Comparison of ENCODE assay signal across 1 cellular context in the genomic region with DNA sequence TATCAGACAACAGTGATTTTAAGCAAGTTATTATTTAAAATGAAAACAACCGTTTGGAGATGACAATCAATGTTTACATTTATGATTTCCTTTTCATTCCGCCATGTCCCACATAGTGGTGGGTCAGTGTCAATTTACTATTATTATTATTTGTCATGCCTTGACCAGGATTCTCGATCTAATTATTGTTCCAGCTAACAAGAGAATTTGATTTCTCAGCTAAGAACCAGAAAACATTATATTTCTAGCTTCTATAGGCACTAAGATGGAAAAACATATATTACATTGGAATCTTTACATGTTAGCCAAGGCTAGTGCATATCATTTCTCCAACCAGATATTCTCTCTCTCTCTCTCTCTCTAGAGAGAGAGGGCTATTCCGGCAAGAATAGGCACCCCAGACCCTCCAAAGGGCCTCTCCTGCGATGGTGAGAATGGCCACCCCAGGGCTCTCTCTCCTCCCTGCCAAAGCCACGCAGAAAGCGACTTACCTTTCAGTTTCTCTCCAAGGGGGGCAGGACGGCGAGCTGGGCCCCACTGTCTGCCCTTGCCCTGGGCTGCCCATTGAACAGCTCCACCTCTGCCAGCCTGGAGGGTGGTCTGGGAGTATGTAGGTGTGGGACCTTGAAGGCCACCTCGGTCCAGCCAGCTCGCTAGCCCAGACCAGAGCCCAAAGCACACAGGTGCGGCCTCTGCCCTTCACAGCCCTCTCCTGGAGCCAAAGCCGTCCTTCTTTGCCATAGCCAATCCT.
A peak's percentile ranks its signal among the peaks of the same experiment; 100 is the strongest.
TF ChIP-seq lines count a peak whose summit lies in the region.

No MANE protein-coding gene starts in this region.

TF ChIP-seq in HepG2, 621 proteins besides CTCF, POLR2A, EP300 and RAD21 (continues in another document):
- no peak for TF ChIP-seq SIX4 (CRISPR knock-in tag; IDR thresholded peaks at IDR 0.05)
- TF ChIP-seq, protein P1, sequence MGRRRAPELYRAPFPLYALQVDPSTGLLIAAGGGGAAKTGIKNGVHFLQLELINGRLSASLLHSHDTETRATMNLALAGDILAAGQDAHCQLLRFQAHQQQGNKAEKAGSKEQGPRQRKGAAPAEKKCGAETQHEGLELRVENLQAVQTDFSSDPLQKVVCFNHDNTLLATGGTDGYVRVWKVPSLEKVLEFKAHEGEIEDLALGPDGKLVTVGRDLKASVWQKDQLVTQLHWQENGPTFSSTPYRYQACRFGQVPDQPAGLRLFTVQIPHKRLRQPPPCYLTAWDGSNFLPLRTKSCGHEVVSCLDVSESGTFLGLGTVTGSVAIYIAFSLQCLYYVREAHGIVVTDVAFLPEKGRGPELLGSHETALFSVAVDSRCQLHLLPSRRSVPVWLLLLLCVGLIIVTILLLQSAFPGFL (CRISPR knock-in tag; IDR thresholded peaks at IDR 0.05): no peak
- 0 out of 2 replicates have a peak, but pooled peaks have one; percentile 70 for TF ChIP-seq ZNF10 (CRISPR knock-in tag; IDR thresholded peaks at IDR 0.05; ENCODE audit: borderline replicate concordance, low read depth)
- TF ChIP-seq ZNF550 (CRISPR knock-in tag; IDR thresholded peaks at IDR 0.05; ENCODE audit: borderline replicate concordance): 0 out of 2 replicates have a peak, but pooled peaks have one; percentile 44
- no peak for TF ChIP-seq KDM2A (CRISPR knock-in tag; IDR thresholded peaks at IDR 0.05; ENCODE audit: borderline replicate concordance, low read depth)
- TF ChIP-seq, protein P2, sequence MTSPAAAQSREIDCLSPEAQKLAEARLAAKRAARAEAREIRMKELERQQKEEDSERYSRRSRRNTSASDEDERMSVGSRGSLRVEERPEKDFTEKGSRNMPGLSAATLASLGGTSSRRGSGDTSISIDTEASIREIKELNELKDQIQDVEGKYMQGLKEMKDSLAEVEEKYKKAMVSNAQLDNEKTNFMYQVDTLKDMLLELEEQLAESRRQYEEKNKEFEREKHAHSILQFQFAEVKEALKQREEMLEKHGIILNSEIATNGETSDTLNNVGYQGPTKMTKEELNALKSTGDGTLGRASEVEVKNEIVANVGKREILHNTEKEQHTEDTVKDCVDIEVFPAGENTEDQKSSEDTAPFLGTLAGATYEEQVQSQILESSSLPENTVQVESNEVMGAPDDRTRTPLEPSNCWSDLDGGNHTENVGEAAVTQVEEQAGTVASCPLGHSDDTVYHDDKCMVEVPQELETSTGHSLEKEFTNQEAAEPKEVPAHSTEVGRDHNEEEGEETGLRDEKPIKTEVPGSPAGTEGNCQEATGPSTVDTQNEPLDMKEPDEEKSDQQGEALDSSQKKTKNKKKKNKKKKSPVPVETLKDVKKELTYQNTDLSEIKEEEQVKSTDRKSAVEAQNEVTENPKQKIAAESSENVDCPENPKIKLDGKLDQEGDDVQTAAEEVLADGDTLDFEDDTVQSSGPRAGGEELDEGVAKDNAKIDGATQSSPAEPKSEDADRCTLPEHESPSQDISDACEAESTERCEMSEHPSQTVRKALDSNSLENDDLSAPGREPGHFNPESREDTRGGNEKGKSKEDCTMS (CRISPR knock-in tag; conservative IDR thresholded peaks at IDR 0.05): no peak
- no peak for TF ChIP-seq RORA (CRISPR knock-in tag; IDR thresholded peaks at IDR 0.05)
- no peak for TF ChIP-seq ZNF180 (CRISPR knock-in tag; IDR thresholded peaks at IDR 0.05; ENCODE audit: borderline replicate concordance, low read depth)
- TF ChIP-seq, protein P3, sequence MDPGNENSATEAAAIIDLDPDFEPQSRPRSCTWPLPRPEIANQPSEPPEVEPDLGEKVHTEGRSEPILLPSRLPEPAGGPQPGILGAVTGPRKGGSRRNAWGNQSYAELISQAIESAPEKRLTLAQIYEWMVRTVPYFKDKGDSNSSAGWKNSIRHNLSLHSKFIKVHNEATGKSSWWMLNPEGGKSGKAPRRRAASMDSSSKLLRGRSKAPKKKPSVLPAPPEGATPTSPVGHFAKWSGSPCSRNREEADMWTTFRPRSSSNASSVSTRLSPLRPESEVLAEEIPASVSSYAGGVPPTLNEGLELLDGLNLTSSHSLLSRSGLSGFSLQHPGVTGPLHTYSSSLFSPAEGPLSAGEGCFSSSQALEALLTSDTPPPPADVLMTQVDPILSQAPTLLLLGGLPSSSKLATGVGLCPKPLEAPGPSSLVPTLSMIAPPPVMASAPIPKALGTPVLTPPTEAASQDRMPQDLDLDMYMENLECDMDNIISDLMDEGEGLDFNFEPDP (CRISPR knock-in tag; conservative IDR thresholded peaks at IDR 0.05): 0 out of 2 replicates have a peak, but pooled peaks have one; percentile 75
- no peak for TF ChIP-seq NONO (IDR thresholded peaks at IDR 0.05)
- no peak for TF ChIP-seq NONO (CRISPR knock-in tag; conservative IDR thresholded peaks at IDR 0.05)
- TF ChIP-seq, protein P4, sequence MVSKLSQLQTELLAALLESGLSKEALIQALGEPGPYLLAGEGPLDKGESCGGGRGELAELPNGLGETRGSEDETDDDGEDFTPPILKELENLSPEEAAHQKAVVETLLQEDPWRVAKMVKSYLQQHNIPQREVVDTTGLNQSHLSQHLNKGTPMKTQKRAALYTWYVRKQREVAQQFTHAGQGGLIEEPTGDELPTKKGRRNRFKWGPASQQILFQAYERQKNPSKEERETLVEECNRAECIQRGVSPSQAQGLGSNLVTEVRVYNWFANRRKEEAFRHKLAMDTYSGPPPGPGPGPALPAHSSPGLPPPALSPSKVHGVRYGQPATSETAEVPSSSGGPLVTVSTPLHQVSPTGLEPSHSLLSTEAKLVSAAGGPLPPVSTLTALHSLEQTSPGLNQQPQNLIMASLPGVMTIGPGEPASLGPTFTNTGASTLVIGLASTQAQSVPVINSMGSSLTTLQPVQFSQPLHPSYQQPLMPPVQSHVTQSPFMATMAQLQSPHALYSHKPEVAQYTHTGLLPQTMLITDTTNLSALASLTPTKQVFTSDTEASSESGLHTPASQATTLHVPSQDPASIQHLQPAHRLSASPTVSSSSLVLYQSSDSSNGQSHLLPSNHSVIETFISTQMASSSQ (IDR thresholded peaks at IDR 0.05; ENCODE audit: low read depth): no peak
- TF ChIP-seq, protein P4 (CRISPR knock-in tag; IDR thresholded peaks at IDR 0.05; ENCODE audit: borderline replicate concordance): no peak
- no peak for TF ChIP-seq NR3C1 (CRISPR knock-in tag; IDR thresholded peaks at IDR 0.05)
- TF ChIP-seq ZNF891 (CRISPR knock-in tag; IDR thresholded peaks at IDR 0.05): no peak
- TF ChIP-seq, protein P5, sequence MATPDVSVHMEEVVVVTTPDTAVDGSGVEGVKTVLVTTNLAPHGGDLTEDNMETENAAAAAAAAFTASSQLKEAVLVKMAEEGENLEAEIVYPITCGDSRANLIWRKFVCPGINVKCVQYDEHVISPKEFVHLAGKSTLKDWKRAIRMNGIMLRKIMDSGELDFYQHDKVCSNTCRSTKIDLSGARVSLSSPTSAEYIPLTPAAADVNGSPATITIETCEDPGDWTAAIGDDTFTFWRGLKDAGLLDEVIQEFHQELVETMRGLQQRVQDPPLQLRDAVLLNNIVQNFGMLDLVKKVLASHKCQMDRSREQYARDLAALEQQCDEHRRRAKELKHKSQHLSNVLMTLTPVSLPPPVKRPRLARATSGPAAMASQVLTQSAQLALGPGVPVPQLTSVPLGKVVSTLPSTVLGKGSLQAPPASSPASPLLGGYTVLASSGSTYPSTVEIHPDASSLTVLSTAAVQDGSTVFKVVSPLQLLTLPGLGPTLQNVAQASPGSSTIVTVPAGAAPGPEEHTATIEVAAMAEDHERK (CRISPR knock-in tag; IDR thresholded peaks at IDR 0.05; ENCODE audit: low read depth): no peak
- 0 out of 2 replicates have a peak, but pooled peaks have one; percentile 72 for TF ChIP-seq ZNF430 (CRISPR knock-in tag; IDR thresholded peaks at IDR 0.05)
- no peak for TF ChIP-seq NFKBIZ (CRISPR knock-in tag; IDR thresholded peaks at IDR 0.05)
- peak; percentile 19; the same call in 1 of the 2 replicates for TF ChIP-seq SMAD1 (CRISPR knock-in tag; IDR thresholded peaks at IDR 0.05; ENCODE audit: borderline replicate concordance, low read depth)
- TF ChIP-seq TCF12 (IDR thresholded peaks at IDR 0.05): no peak
- no peak for TF ChIP-seq TCF12 (CRISPR knock-in tag; IDR thresholded peaks at IDR 0.05)
- no peak for TF ChIP-seq ZC3H13 (CRISPR knock-in tag; IDR thresholded peaks at IDR 0.05)
- no peak for TF ChIP-seq ZNF614 (CRISPR knock-in tag; IDR thresholded peaks at IDR 0.05; ENCODE audit: borderline replicate concordance)
- no peak for TF ChIP-seq ZNF674 (CRISPR knock-in tag; IDR thresholded peaks at IDR 0.05; ENCODE audit: low read depth)
- 0 out of 2 replicates have a peak, but pooled peaks have one; percentile 64 for TF ChIP-seq HNRNPL (IDR thresholded peaks at IDR 0.05; ENCODE audit: low read depth, low read length)
- no peak for TF ChIP-seq ZNF572 (CRISPR knock-in tag; IDR thresholded peaks at IDR 0.05)
- no peak for TF ChIP-seq HDAC1 (CRISPR knock-in tag; IDR thresholded peaks at IDR 0.05)
- TF ChIP-seq, protein P6, sequence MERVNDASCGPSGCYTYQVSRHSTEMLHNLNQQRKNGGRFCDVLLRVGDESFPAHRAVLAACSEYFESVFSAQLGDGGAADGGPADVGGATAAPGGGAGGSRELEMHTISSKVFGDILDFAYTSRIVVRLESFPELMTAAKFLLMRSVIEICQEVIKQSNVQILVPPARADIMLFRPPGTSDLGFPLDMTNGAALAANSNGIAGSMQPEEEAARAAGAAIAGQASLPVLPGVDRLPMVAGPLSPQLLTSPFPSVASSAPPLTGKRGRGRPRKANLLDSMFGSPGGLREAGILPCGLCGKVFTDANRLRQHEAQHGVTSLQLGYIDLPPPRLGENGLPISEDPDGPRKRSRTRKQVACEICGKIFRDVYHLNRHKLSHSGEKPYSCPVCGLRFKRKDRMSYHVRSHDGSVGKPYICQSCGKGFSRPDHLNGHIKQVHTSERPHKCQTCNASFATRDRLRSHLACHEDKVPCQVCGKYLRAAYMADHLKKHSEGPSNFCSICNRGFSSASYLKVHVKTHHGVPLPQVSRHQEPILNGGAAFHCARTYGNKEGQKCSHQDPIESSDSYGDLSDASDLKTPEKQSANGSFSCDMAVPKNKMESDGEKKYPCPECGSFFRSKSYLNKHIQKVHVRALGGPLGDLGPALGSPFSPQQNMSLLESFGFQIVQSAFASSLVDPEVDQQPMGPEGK (CRISPR knock-in tag; IDR thresholded peaks at IDR 0.05): 0 out of 2 replicates have a peak, but pooled peaks have one; percentile 3
- TF ChIP-seq, protein P7, sequence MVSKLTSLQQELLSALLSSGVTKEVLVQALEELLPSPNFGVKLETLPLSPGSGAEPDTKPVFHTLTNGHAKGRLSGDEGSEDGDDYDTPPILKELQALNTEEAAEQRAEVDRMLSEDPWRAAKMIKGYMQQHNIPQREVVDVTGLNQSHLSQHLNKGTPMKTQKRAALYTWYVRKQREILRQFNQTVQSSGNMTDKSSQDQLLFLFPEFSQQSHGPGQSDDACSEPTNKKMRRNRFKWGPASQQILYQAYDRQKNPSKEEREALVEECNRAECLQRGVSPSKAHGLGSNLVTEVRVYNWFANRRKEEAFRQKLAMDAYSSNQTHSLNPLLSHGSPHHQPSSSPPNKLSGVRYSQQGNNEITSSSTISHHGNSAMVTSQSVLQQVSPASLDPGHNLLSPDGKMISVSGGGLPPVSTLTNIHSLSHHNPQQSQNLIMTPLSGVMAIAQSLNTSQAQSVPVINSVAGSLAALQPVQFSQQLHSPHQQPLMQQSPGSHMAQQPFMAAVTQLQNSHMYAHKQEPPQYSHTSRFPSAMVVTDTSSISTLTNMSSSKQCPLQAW (CRISPR knock-in tag; IDR thresholded peaks at IDR 0.05): no peak
- no peak for TF ChIP-seq TOE1 (CRISPR knock-in tag; IDR thresholded peaks at IDR 0.05)
- TF ChIP-seq, protein P8, sequence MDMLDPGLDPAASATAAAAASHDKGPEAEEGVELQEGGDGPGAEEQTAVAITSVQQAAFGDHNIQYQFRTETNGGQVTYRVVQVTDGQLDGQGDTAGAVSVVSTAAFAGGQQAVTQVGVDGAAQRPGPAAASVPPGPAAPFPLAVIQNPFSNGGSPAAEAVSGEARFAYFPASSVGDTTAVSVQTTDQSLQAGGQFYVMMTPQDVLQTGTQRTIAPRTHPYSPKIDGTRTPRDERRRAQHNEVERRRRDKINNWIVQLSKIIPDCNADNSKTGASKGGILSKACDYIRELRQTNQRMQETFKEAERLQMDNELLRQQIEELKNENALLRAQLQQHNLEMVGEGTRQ (IDR thresholded peaks at IDR 0.05; ENCODE audit: low read depth, low read length): no peak
- TF ChIP-seq, protein P8 (CRISPR knock-in tag; IDR thresholded peaks at IDR 0.05; ENCODE audit: borderline replicate concordance): no peak
- TF ChIP-seq SRSF1 (optimal IDR thresholded peaks at IDR 0.05; ENCODE audit: low read depth, low read length): no peak
- peak; percentile 20; the same call in 1 of the 2 replicates for TF ChIP-seq FOXC1 (CRISPR knock-in tag; IDR thresholded peaks at IDR 0.05; ENCODE audit: borderline replicate concordance)
- no peak for TF ChIP-seq FOXM1 (CRISPR knock-in tag; IDR thresholded peaks at IDR 0.05)
- TF ChIP-seq, protein P9, sequence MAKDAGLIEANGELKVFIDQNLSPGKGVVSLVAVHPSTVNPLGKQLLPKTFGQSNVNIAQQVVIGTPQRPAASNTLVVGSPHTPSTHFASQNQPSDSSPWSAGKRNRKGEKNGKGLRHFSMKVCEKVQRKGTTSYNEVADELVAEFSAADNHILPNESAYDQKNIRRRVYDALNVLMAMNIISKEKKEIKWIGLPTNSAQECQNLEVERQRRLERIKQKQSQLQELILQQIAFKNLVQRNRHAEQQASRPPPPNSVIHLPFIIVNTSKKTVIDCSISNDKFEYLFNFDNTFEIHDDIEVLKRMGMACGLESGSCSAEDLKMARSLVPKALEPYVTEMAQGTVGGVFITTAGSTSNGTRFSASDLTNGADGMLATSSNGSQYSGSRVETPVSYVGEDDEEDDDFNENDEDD (CRISPR knock-in tag; IDR thresholded peaks at IDR 0.05; ENCODE audit: borderline replicate concordance): no peak
- 0 out of 2 replicates have a peak, but pooled peaks have one; percentile 13 for TF ChIP-seq ZNF232 (CRISPR knock-in tag; IDR thresholded peaks at IDR 0.05; ENCODE audit: borderline replicate concordance)
